Comparison of ENCODE assay signal across 7 cellular contexts in the genomic region with DNA sequence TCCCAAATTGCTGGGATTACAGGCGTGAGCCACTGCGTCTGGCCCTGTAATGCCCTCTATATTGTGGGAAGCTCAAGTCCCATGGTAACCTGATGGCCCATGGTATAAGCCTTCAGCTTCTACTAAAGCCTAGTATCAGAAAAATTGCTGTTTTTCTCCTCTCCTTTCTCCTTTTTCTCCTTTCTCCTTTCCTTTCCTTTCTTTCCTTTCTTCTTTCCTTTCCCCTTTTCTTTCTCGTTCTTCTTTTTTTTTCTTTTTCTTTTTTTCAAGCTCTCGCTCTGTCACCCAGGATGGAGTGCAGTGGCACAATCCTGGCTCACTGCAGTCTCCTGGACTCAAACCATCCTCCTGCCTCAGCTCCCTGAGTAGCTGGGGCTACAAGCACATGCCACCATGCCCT.
"Had no signal": no experiment of that assay in that cellular context is flagged by ENCODE, and none has a peak within 500 bp of the region (broad histone marks: within the 10 kb centered on the region; RNA-seq: fewer than 3 reads in every experiment).

No MANE protein-coding gene starts in this region.

- DNase-seq: IMR-90, KBM-7, KG1 had no signal

- H3K27ac ChIP-seq: HL-60, KMS-11 had no signal

- H3K9ac ChIP-seq: KMS-11 had no signal

- H3K4me3 ChIP-seq: K562 had no signal

- FAIRE-seq: HepG2, K562 had no signal

- H3K4me2 ChIP-seq: KMS-11 had no signal

- ATAC-seq: HepG2, K562 had no signal
